8 cellular contexts compared by ENCODE assay signal in genomic region chr3:46976326-46977190, GRCh38. TPM values are rescaled to one million over a fixed set of nuclear protein-coding genes. Genes with fewer than 3 reads are reported as not detected.
A peak's percentile ranks its signal among the peaks of the same experiment; 100 is the strongest.
DNase-seq lines count a peak whose midpoint lies in the region; ATAC-seq and TF ChIP-seq lines count a peak whose summit lies in the region.

TSS of gene CCDC12 (minus strand) at chr3:46976745. CDS start at chr3:46976732, 13 bp downstream.

- in situ Hi-C loops in ACHN (cut with HindIII; ENCODE audit: low pct_ligation_motif_present, low pct_unique_long_range_greater_than_20kb, low sequenced_read_pairs) = no loop called here

- H3K36me3 ChIP-seq in spleen = peaks cover 0 to 1% (median 0%) of the 10 kb centered on the region in 6 donors

- 1% methylated on average over 40 to 64 of the region's 64 CpGs for WGBS in spleen, 5 donors

- H3K27ac Mint-ChIP-seq in activated B cell treated with CpG ODN at 0.5 μM for 24 hours = peak within 1 kb of the TSS; percentile 97

- H3K27ac ChIP-seq in caudate nucleus (ENCODE audit: low read depth, low read length) (peak within 1 kb of the TSS; percentile 96), spleen (peak within 1 kb of the TSS; percentile 81 to 96 (median 90))

- TF ChIP-seq POLR2A in spleen (IDR thresholded peaks at IDR 0.05) = peak in 1 of 3 donors; percentile 47

- H3K4me3 Mint-ChIP-seq in activated B cell treated with CpG ODN at 0.5 μM for 24 hours = peak within 1 kb of the TSS; percentile 97

- no peaks in the 10 kb centered on the region for H3K9me3 ChIP-seq in spleen

- H3K4me1 Mint-ChIP-seq in activated B cell treated with CpG ODN at 0.5 μM for 24 hours = peaks cover 76% of the 10 kb centered on the region

- POLR2A ChIA-PET in activated B cell treated with CpG ODN at 0.5 μM for 24 hours (lab: Charles Lee) = interaction anchor here (0.6 to 8.3 kb wide), 17 partner anchors 8 to 1934 kb away, joined by 3 to 189 read pairs (median 5); no protein-coding TSS in a partner anchor

- no peak for TF ChIP-seq CTCF in activated B cell treated with CpG ODN at 0.5 μM for 24 hours (IDR thresholded peaks at IDR 0.05)
- peak in 2 of 11 experiments; percentile 7 to 16 for TF ChIP-seq CTCF in spleen (IDR thresholded peaks at IDR 0.05 in 8 of 11, conservative IDR thresholded peaks at IDR 0.05 in 3 of 11)

- H3K27me3 ChIP-seq in spleen (replicated peaks in 1 of 7) = no peaks in the 10 kb centered on the region

- DNase-seq in ACHN (peak; percentile 98), NCI-H226 (peak; percentile 99), activated B cell treated with CpG ODN at 0.5 μM for 24 hours (peak; percentile 83), caudate nucleus (lab: John Stamatoyannopoulos, UW) (peak; percentile 80 to 99 (median 97)), inferior parietal cortex (ENCODE audit: extremely low spot score) (peak; percentile 99), spleen (peak; percentile 97)

- intact Hi-C loops in activated B cell treated with CpG ODN at 0.5 μM for 24 hours (cut with micrococcal nuclease) (loop anchor here (1.0 to 10.0 kb wide), 5 partner anchors 186 to 538 kb away; partner anchors contain the start of genes ELP6, KIF9, KLHL18 and PTPN23), spleen (cut with DNase I; ENCODE audit: low total_unique reads) (no loop called here)

- peaks cover 18% of the 10 kb centered on the region for H3K36me3 Mint-ChIP-seq in activated B cell treated with CpG ODN at 0.5 μM for 24 hours (ENCODE audit: low read depth)

- peak within 1 kb of the TSS; percentile 69 to 96 (median 87) for H3K4me3 ChIP-seq in spleen

- CTCF ChIA-PET in activated B cell treated with CpG ODN at 0.5 μM for 24 hours (lab: Charles Lee) = interaction anchor here (0.7 to 1.3 kb wide), 3 partner anchors 10 to 52 kb away, joined by 3 to 5 read pairs (median 3); no protein-coding TSS in a partner anchor

- H3K9me3 Mint-ChIP-seq in activated B cell treated with CpG ODN at 0.5 μM for 24 hours = no peaks in the 10 kb centered on the region

- ATAC-seq in GM18907 (IDR thresholded peaks at IDR 0.05; ENCODE audit: unreplicated experiment) (peak; percentile 65), HG03159 (IDR thresholded peaks at IDR 0.05; ENCODE audit: unreplicated experiment) (peak; percentile 70), activated B cell treated with CpG ODN at 0.5 μM for 24 hours (ENCODE audit: low read depth) (peak; percentile 77)

- H3K27me3 Mint-ChIP-seq in activated B cell treated with CpG ODN at 0.5 μM for 24 hours = no peaks in the 10 kb centered on the region

- H3K4me1 ChIP-seq in spleen = peaks cover 38 to 91% (median 82%) of the 10 kb centered on the region in 6 donors

RNA-seq across cellular contexts. Expression of gene CCDC12, which starts in this region (rescaled TPM):
- 93.8 and 98.4 TPM in 2 replicates for total RNA-seq in activated B cell treated with CpG ODN at 0.5 μM for 24 hours
- 10 to 100 TPM; 36.5 to 71.4 (median 54.7) TPM for total RNA-seq in spleen
- 100 to 1,000 TPM in 2 of 3 donors, 10 to 100 TPM in 1; 93.5 to 124 (median 105) TPM for polyA plus RNA-seq in spleen

Comparison
In these comparisons a context has a peak if more than half of its experiments do, and no peak if none do; other contexts are left out.
1. Peak in every context shown above with its lines: DNase-seq, ATAC-seq, H3K4me3 ChIP-seq and H3K27ac ChIP-seq.